In genomic region chr14:100278702-100279101, GRCh38 we compare ENCODE assay signal across 8 cellular contexts. TPM values are rescaled to one million over a fixed set of nuclear protein-coding genes. Genes with fewer than 3 reads are reported as not detected.
DNase-seq lines count a peak whose midpoint lies in the region; ATAC-seq and TF ChIP-seq lines count a peak whose summit lies in the region.
"Had no signal": no experiment of that assay in that cellular context is flagged by ENCODE, and none has a peak within 500 bp of the region (broad histone marks: within the 10 kb centered on the region; RNA-seq: fewer than 3 reads in every experiment).

No MANE protein-coding gene starts in this region.

- no peaks in the 10 kb centered on the region for H3K9me3 ChIP-seq in vagina
- H3K9me3 ChIP-seq: heart right ventricle had no signal

- ATAC-seq in GM18498 (IDR thresholded peaks at IDR 0.05; ENCODE audit: unreplicated experiment), result peak; percentile 76
- no peak for ATAC-seq in GM21360 (IDR thresholded peaks at IDR 0.05; ENCODE audit: unreplicated experiment)
- ATAC-seq in HG02623 (IDR thresholded peaks at IDR 0.05; ENCODE audit: unreplicated experiment), result no peak

- in situ Hi-C loops in KBM-7 (cut with MboI; ENCODE audit: low pct_unique_long_range_greater_than_20kb, low sequenced_read_pairs) (no loop called here), astrocyte of the spinal cord (cut with HindIII; ENCODE audit: low sequenced_read_pairs) (no loop called here)

- DNase-seq in KBM-7 (peak; percentile 58), astrocyte of the spinal cord (ENCODE audit: low read depth, low spot score) (peak; percentile 67), pons (ENCODE audit: low spot score) (peak; percentile 45), vagina (ENCODE audit: extremely low spot score in 2 of 2) (no peak)
- DNase-seq: heart right ventricle had no signal

- peaks cover 0 to 15% of the 10 kb centered on the region in 2 donors for H3K36me3 ChIP-seq in vagina

- H3K27ac ChIP-seq in vagina, result no peak overlapping the region
- H3K27ac ChIP-seq: heart right ventricle had no signal

- TF ChIP-seq CTCF in astrocyte of the spinal cord (IDR thresholded peaks at IDR 0.05; ENCODE audit: low read depth, low read length), result peak; percentile 42
- TF ChIP-seq CTCF in vagina (IDR thresholded peaks at IDR 0.05), result no peak

- H3K4me1 ChIP-seq in vagina, result peaks cover 19% of the 10 kb centered on the region

- intact Hi-C loops in vagina (cut with DNase I), result no loop called here

- H3K4me3 ChIP-seq in astrocyte of the spinal cord (ENCODE audit: low read depth, low read length), result no peak overlapping the region
- no peak overlapping the region for H3K4me3 ChIP-seq in vagina
- H3K4me3 ChIP-seq: heart right ventricle had no signal

- TF ChIP-seq POLR2A in vagina (IDR thresholded peaks at IDR 0.05), result no peak

- no peaks in the 10 kb centered on the region for H3K27me3 ChIP-seq in vagina
- H3K27me3 ChIP-seq: heart right ventricle had no signal

RNA-seq across cellular contexts. Expression of gene SLC25A29, which starts 27.5 kb away (rescaled TPM):
- 58.9 TPM for total RNA-seq in vagina

RNA-seq across cellular contexts. Expression of gene YY1, which starts 39.8 kb away (rescaled TPM):
- total RNA-seq in vagina, result 43.0 TPM

RNA-seq across cellular contexts. Expression of gene SLC25A47, which starts 44.4 kb away (rescaled TPM):
- total RNA-seq in vagina, result not detected
- total RNA-seq: heart right ventricle had no signal

Comparison
In these comparisons a context has a peak if more than half of its experiments do, and no peak if none do; other contexts are left out.
1. DNase-seq: peak in KBM-7 (single experiment), astrocyte of the spinal cord (single experiment) and pons (single experiment); none in vagina (0 of 2).